ENCODE assay signal across 2 cellular contexts in genomic region chr7:101537205-101537604, GRCh38.
A peak's percentile ranks its signal among the peaks of the same experiment; 100 is the strongest.
TF ChIP-seq lines count a peak whose summit lies in the region.

No MANE protein-coding gene starts in this region.

TF ChIP-seq in IMR-90, 13 proteins besides CTCF, POLR2A, EP300 and RAD21 (continued from another document):
- TF ChIP-seq SMC3 (IDR thresholded peaks at IDR 0.05; ENCODE audit: low read depth, low read length) = no peak
- no peak for TF ChIP-seq MAZ (IDR thresholded peaks at IDR 0.05; ENCODE audit: borderline replicate concordance, low read depth, low read length)
- no peak for TF ChIP-seq RCOR1 (IDR thresholded peaks at IDR 0.05; ENCODE audit: insufficient replicate concordance, low read length)
- no peak for TF ChIP-seq MXI1 (IDR thresholded peaks at IDR 0.05; ENCODE audit: borderline replicate concordance, low read depth, low read length)
- no peak for TF ChIP-seq RFX5 (IDR thresholded peaks at IDR 0.05; ENCODE audit: low read depth, low read length)
- no peak for TF ChIP-seq ELK1 (IDR thresholded peaks at IDR 0.05; ENCODE audit: borderline replicate concordance, low read depth, low read length)
- no peak for TF ChIP-seq USF2 (IDR thresholded peaks at IDR 0.05; ENCODE audit: low read depth, low read length)

TF ChIP-seq in liver, 16 proteins besides CTCF, POLR2A, EP300 and RAD21 (continued from another document):
- TF ChIP-seq GABPA (IDR thresholded peaks at IDR 0.05 in 1 of 2, conservative IDR thresholded peaks at IDR 0.05 in 1 of 2) (peak in 1 of 2 donors; percentile 35), FOXA2 (IDR thresholded peaks at IDR 0.05) (peak; percentile 79), MAX (IDR thresholded peaks at IDR 0.05) (no peak), NR2F2 (IDR thresholded peaks at IDR 0.05) (peak; percentile 87), TAF1 (conservative IDR thresholded peaks at IDR 0.05) (no peak), SP1 (IDR thresholded peaks at IDR 0.05) (peak; percentile 85), YY1 (IDR thresholded peaks at IDR 0.05) (no peak), HNF4A (conservative IDR thresholded peaks at IDR 0.05) (peak; percentile 93 to 98), EGR1 (IDR thresholded peaks at IDR 0.05; ENCODE audit: low read depth in 2 of 2) (peak in 1 of 2 donors; percentile 32), RXRA (IDR thresholded peaks at IDR 0.05) (peak; percentile 95 to 99), FOXA1 (IDR thresholded peaks at IDR 0.05) (peak; percentile 72)
- TF ChIP-seq, protein P1, sequence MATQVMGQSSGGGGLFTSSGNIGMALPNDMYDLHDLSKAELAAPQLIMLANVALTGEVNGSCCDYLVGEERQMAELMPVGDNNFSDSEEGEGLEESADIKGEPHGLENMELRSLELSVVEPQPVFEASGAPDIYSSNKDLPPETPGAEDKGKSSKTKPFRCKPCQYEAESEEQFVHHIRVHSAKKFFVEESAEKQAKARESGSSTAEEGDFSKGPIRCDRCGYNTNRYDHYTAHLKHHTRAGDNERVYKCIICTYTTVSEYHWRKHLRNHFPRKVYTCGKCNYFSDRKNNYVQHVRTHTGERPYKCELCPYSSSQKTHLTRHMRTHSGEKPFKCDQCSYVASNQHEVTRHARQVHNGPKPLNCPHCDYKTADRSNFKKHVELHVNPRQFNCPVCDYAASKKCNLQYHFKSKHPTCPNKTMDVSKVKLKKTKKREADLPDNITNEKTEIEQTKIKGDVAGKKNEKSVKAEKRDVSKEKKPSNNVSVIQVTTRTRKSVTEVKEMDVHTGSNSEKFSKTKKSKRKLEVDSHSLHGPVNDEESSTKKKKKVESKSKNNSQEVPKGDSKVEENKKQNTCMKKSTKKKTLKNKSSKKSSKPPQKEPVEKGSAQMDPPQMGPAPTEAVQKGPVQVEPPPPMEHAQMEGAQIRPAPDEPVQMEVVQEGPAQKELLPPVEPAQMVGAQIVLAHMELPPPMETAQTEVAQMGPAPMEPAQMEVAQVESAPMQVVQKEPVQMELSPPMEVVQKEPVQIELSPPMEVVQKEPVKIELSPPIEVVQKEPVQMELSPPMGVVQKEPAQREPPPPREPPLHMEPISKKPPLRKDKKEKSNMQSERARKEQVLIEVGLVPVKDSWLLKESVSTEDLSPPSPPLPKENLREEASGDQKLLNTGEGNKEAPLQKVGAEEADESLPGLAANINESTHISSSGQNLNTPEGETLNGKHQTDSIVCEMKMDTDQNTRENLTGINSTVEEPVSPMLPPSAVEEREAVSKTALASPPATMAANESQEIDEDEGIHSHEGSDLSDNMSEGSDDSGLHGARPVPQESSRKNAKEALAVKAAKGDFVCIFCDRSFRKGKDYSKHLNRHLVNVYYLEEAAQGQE (IDR thresholded peaks at IDR 0.05) = peak; percentile 63
- TF ChIP-seq, protein P2, sequence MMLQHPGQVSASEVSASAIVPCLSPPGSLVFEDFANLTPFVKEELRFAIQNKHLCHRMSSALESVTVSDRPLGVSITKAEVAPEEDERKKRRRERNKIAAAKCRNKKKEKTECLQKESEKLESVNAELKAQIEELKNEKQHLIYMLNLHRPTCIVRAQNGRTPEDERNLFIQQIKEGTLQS (IDR thresholded peaks at IDR 0.05) = peak; percentile 92
- TF ChIP-seq, protein P3, sequence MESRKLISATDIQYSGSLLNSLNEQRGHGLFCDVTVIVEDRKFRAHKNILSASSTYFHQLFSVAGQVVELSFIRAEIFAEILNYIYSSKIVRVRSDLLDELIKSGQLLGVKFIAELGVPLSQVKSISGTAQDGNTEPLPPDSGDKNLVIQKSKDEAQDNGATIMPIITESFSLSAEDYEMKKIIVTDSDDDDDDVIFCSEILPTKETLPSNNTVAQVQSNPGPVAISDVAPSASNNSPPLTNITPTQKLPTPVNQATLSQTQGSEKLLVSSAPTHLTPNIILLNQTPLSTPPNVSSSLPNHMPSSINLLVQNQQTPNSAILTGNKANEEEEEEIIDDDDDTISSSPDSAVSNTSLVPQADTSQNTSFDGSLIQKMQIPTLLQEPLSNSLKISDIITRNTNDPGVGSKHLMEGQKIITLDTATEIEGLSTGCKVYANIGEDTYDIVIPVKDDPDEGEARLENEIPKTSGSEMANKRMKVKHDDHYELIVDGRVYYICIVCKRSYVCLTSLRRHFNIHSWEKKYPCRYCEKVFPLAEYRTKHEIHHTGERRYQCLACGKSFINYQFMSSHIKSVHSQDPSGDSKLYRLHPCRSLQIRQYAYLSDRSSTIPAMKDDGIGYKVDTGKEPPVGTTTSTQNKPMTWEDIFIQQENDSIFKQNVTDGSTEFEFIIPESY (IDR thresholded peaks at IDR 0.05) = no peak
